In genomic region chr4:21126113-21126512, GRCh38 we compare ENCODE assay signal across 30 cellular contexts.
"Had no signal": no experiment of that assay in that cellular context is flagged by ENCODE, and none has a peak within 500 bp of the region (broad histone marks: within the 10 kb centered on the region; RNA-seq: fewer than 3 reads in every experiment).

No MANE protein-coding gene starts in this region.

- H3K27ac ChIP-seq: adrenal gland, body of pancreas, colonic mucosa, esophagus muscularis mucosa, foreskin keratinocyte, gastrocnemius medialis had no signal

- ATAC-seq: activated CD4-positive, alpha-beta T cell treated with anti-CD3 and anti-CD28 coated beads for 36 hours; activated CD8-positive, alpha-beta memory T cell treated with anti-CD3 and anti-CD28 coated beads, Interleukin-2, amount 10 ng/mL, durations not matched to agents 7 days and 5 days; activated CD8-positive, alpha-beta T cell treated with anti-CD3 and anti-CD28 coated beads, Interleukin-2, amount 10 ng/mL, durations not matched to agents 7 days and 5 days; activated naive CD8-positive, alpha-beta T cell treated with anti-CD3 and anti-CD28 coated beads, Interleukin-2, amount 50 U/mL, for 24 hours; body of pancreas; foreskin keratinocyte; gastrocnemius medialis; heart left ventricle had no signal

- H3K36me3 ChIP-seq: adrenal gland, colonic mucosa, esophagus muscularis mucosa, gastrocnemius medialis, heart left ventricle had no signal

- H3K4me3 ChIP-seq: adrenal gland, body of pancreas, colonic mucosa, esophagus muscularis mucosa, gastrocnemius medialis, heart left ventricle had no signal

- H3K4me1 ChIP-seq: adrenal gland, body of pancreas, colonic mucosa, foreskin keratinocyte, gastrocnemius medialis, heart left ventricle had no signal

- DNase-seq: activated CD4-positive, alpha-beta memory T cell treated with anti-CD3 and anti-CD28 coated beads for 36 hours; activated CD4-positive, alpha-beta T cell treated with anti-CD3 and anti-CD28 coated beads for 36 hours; activated CD4-positive, alpha-beta T cell treated with anti-CD3 and anti-CD28 coated beads, Interleukin-2, amount 10 ng/mL, durations not matched to agents 24 days and 14 days; activated CD4-positive, CD25-positive, alpha-beta regulatory T cell; activated CD4-positive, CD25-positive, alpha-beta regulatory T cell treated with anti-CD3 and anti-CD28 coated beads, Interleukin-2, amount 50 U/mL, for 72 hours; activated CD8-positive, alpha-beta memory T cell treated with anti-CD3 and anti-CD28 coated beads, Interleukin-2, amount 10 ng/mL, durations not matched to agents 7 days and 5 days; activated CD8-positive, alpha-beta memory T cell treated with anti-CD3 and anti-CD28 coated beads, Interleukin-2, amount 50 U/mL, for 4 hours; activated CD8-positive, alpha-beta T cell treated with anti-CD3 and anti-CD28 coated beads, Interleukin-2, amount 10 ng/mL, durations not matched to agents 7 days and 5 days; activated effector memory CD4-positive, alpha-beta T cell treated with anti-CD3 and anti-CD28 coated beads, Interleukin-2, amount 50 U/mL, for 16 hours; activated naive CD4-positive, alpha-beta T cell treated with anti-CD3 and anti-CD28 coated beads for 36 hours; activated naive CD8-positive, alpha-beta T cell treated with anti-CD3 and anti-CD28 coated beads for 36 hours; activated naive CD8-positive, alpha-beta T cell treated with anti-CD3 and anti-CD28 coated beads, Interleukin-2, amount 50 U/mL, for 24 hours; activated T-cell treated with anti-CD3 and anti-CD28 coated beads, Interleukin-2, amount 50 U/mL, for 1 hour; activated T-cell treated with anti-CD3 and anti-CD28 coated beads, Interleukin-2, amount 50 U/mL, for 48 hours; adrenal gland; amygdala; aorta; body of pancreas; central memory CD4-positive, alpha-beta T cell; cerebellar nuclear complex; colonic mucosa; effector CD8-positive, alpha-beta T cell; endodermal cell; erythroblast; foreskin keratinocyte; gastrocnemius medialis; glutamatergic neuron; heart left ventricle; T-helper 2 cell had no signal

- H3K9me3 ChIP-seq: adrenal gland, body of pancreas, colonic mucosa, gastrocnemius medialis had no signal

- H3K27me3 ChIP-seq: adrenal gland, body of pancreas, colonic mucosa, esophagus muscularis mucosa, foreskin keratinocyte, gastrocnemius medialis, heart left ventricle had no signal
